In genomic region chr1:14142397-14143095, GRCh38 we compare ENCODE assay signal across 13 cellular contexts.
DNase-seq lines count a peak whose midpoint lies in the region; ATAC-seq, FAIRE-seq and TF ChIP-seq lines count a peak whose summit lies in the region.
"Had no signal": no experiment of that assay in that cellular context is flagged by ENCODE, and none has a peak within 500 bp of the region (broad histone marks: within the 10 kb centered on the region; RNA-seq: fewer than 3 reads in every experiment).

No MANE protein-coding gene starts in this region.

- no peaks in the 10 kb centered on the region for H3K27me3 Mint-ChIP-seq in astrocyte (ENCODE audit: low read depth, unreplicated experiment)

- DNase-seq in Ammon's horn (ENCODE audit: low spot score) (peak; percentile 16), NCI-H1105 treated with DMSO at 0.1 percent for 48 hours (lab: John Stamatoyannopoulos, UW) (peak; percentile 17), astrocyte (ENCODE audit: low read depth) (peak; percentile 50), left kidney (ENCODE audit: low read depth, low spot score) (peak; percentile 23), amniotic stem cell (lab: John Stamatoyannopoulos, UW) (no peak), erythroblast (lab: John Stamatoyannopoulos, UW) (no peak), 8988T (no peak)
- DNase-seq: COR-L47; NCI-H82; psoas muscle; stimulated activated CD4-positive, alpha-beta T cell treated with anti-CD3 and anti-CD28 coated beads, Interleukin-15, amount 100 ng/mL, for 24 hours had no signal

- peaks cover 10% of the 10 kb centered on the region for H3K4me1 Mint-ChIP-seq in astrocyte (ENCODE audit: low read depth, unreplicated experiment)

- FAIRE-seq in astrocyte (lab: Jason Lieb, UNC) = no peak

- TF ChIP-seq POLR2A in erythroblast (IDR thresholded peaks at IDR 0.05; ENCODE audit: low read length) = no peak

- no peaks in the 10 kb centered on the region for H3K36me3 ChIP-seq in astrocyte (ENCODE audit: insufficient read depth, low read length)
- H3K36me3 ChIP-seq: HAP-1 had no signal

- no peaks in the 10 kb centered on the region for H3K9me3 Mint-ChIP-seq in astrocyte (ENCODE audit: unreplicated experiment)

- no peak overlapping the region for H3K27ac Mint-ChIP-seq in astrocyte (ENCODE audit: unreplicated experiment)

- H4K20me1 ChIP-seq in astrocyte (ENCODE audit: insufficient read depth, low read length) = no peaks in the 10 kb centered on the region

- no peaks in the 10 kb centered on the region for H3K79me2 ChIP-seq in astrocyte (ENCODE audit: insufficient read depth, low read length)

- no peaks in the 10 kb centered on the region for H3K36me3 Mint-ChIP-seq in astrocyte (ENCODE audit: low read depth, unreplicated experiment)

- no peaks in the 10 kb centered on the region for H3K9me3 ChIP-seq in astrocyte (ENCODE audit: insufficient read depth, low read depth, low read length)
- H3K9me3 ChIP-seq: HAP-1, psoas muscle had no signal

- no peak overlapping the region for H3K4me3 ChIP-seq in astrocyte (ENCODE audit: insufficient read depth, low read depth, low read length)
- H3K4me3 ChIP-seq: HAP-1, psoas muscle had no signal

- no peak overlapping the region for H2AFZ ChIP-seq in astrocyte (ENCODE audit: low read depth, low read length)

- peaks cover 5% of the 10 kb centered on the region for H3K4me1 ChIP-seq in astrocyte (ENCODE audit: insufficient read depth, low read length)
- H3K4me1 ChIP-seq: HAP-1, psoas muscle had no signal

- no peaks in the 10 kb centered on the region for H3K27me3 ChIP-seq in astrocyte (ENCODE audit: insufficient read depth, low read length)

- H3K9ac ChIP-seq in astrocyte (ENCODE audit: low read length) = no peak overlapping the region

- no peak for TF ChIP-seq CTCF in astrocyte (IDR thresholded peaks at IDR 0.05; ENCODE audit: insufficient read depth, low read depth, low read length)

- no peak overlapping the region for H3K27ac ChIP-seq in astrocyte (ENCODE audit: low read depth, low read length)
- H3K27ac ChIP-seq: psoas muscle had no signal

- H3K4me2 ChIP-seq in astrocyte (ENCODE audit: low read length) = no peak overlapping the region

- ATAC-seq in HG03460 (IDR thresholded peaks at IDR 0.05; ENCODE audit: unreplicated experiment) = no peak
- ATAC-seq: psoas muscle had no signal

- H3K4me3 Mint-ChIP-seq in astrocyte (ENCODE audit: unreplicated experiment) = no peak overlapping the region

Comparison
In these comparisons a context has a peak if more than half of its experiments do, and no peak if none do; other contexts are left out.
1. DNase-seq: peak in Ammon's horn (single experiment), NCI-H1105 treated with DMSO at 0.1 percent for 48 hours (single experiment), astrocyte (single experiment) and left kidney (single experiment); none in amniotic stem cell (single experiment), erythroblast (0 of 2) and 8988T (single experiment).